17 cellular contexts compared by ENCODE assay signal in the genomic region with DNA sequence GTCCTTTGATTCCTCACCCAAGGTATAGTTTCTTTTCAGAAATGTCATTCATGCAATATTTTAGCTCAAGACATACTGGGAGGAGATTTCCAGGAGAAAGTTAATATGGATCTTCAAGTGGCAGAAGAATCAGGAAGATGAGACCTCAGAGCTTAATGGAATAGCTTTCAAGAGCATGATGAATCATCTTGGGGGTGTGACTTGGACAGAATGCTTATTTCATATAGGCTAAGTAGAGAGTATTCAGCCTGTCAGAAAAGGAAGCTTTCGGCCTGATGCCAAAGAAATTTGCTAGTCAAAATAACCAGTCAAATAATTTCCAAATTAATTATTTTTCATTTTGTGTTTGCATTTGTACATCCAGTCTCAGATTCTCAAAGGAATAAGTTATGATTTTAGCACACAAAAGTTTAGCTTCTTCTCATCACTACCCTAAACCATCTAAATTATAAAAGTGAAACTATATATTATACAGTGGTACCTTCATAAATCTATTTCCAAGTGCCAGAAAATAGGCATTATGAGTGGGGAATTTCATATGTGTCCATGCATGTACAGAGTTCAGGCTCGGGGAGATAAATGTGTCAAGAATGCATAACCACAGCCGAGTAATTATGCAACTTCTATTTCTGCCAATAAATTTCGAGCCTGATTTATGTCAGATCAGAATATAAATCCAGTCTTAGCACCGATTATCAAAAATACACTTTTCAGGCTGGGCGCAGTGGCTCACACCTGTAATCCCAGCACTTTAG. TPM values are rescaled to one million over a fixed set of nuclear protein-coding genes. Genes with fewer than 3 reads are reported as not detected.
DNase-seq lines count a peak whose midpoint lies in the region; ATAC-seq, FAIRE-seq and TF ChIP-seq lines count a peak whose summit lies in the region.
"Had no signal": no experiment of that assay in that cellular context is flagged by ENCODE, and none has a peak within 500 bp of the region (broad histone marks: within the 10 kb centered on the region; RNA-seq: fewer than 3 reads in every experiment).

No MANE protein-coding gene starts in this region.

- H3K9me3 ChIP-seq in mammary epithelial cell (replicated peaks; ENCODE audit: insufficient read depth, low read length) (no peaks in the 10 kb centered on the region), aorta (ENCODE audit: control insufficient read depth, low read length) (no peaks in the 10 kb centered on the region)
- no peaks in the 10 kb centered on the region for H3K9me3 ChIP-seq in CD8-positive, alpha-beta memory T cell (ENCODE audit: low read length)
- H3K9me3 ChIP-seq: right lobe of liver had no signal

- peak overlapping the region; percentile 62 for H3K4me2 ChIP-seq in mammary epithelial cell (ENCODE audit: insufficient read depth, low read depth, low read length)
- H3K4me2 ChIP-seq: hepatocyte had no signal

- H3K9ac ChIP-seq in mammary epithelial cell (ENCODE audit: insufficient read depth, low read length) = no peak overlapping the region

- no peak overlapping the region for H3K27ac Mint-ChIP-seq in CD8-positive, alpha-beta memory T cell
- H3K27ac Mint-ChIP-seq: activated CD4-positive, alpha-beta T cell treated with anti-CD3 and anti-CD28 coated beads, Interleukin-2, amount 10 ng/mL, durations not matched to agents 7 days and 5 days; nephron; stimulated activated naive CD8-positive, alpha-beta T cell treated with anti-CD3 and anti-CD28 coated beads, Interleukin-15, Interleukin-2, amounts not matched to agents 100 ng/mL and 50 ng/mL, for 24 hours had no signal

- H3K79me2 ChIP-seq in mammary epithelial cell (ENCODE audit: insufficient read depth, low read length) = no peaks in the 10 kb centered on the region
- H3K79me2 ChIP-seq: hepatocyte had no signal

- TF ChIP-seq POLR2A in GM12891 (IDR thresholded peaks at IDR 0.05; ENCODE audit: low read depth, low read length) = no peak

- DNase-seq in Daoy (ENCODE audit: low read depth) (peak; percentile 72), NCI-H446 treated with DMSO at 0.1 percent for 48 hours (lab: John Stamatoyannopoulos, UW) (peak; percentile 14), mammary epithelial cell (peak; percentile 62), hepatic stellate cell (ENCODE audit: low spot score) (peak; percentile 35), GM12891 (ENCODE audit: insufficient read length, low spot score) (no peak), aorta (no peak)
- no peak for DNase-seq in CD8-positive, alpha-beta memory T cell
- DNase-seq: activated CD4-positive, alpha-beta T cell treated with anti-CD3 and anti-CD28 coated beads, Interleukin-2, amount 10 ng/mL, durations not matched to agents 7 days and 5 days; activated T-cell treated with anti-CD3 and anti-CD28 coated beads, Interleukin-2, amount 50 U/mL, for 48 hours; DND-41; effector CD8-positive, alpha-beta T cell; right lobe of liver; T-helper 2 cell had no signal

- H3K27me3 ChIP-seq in mammary epithelial cell (ENCODE audit: insufficient read depth, low read length) (no peaks in the 10 kb centered on the region), aorta (ENCODE audit: control insufficient read depth in 1 of 2, insufficient read depth in 2 of 2, low read length in 1 of 2) (no peaks in the 10 kb centered on the region)
- H3K27me3 ChIP-seq in CD8-positive, alpha-beta memory T cell (ENCODE audit: insufficient read depth, low read length, poor library complexity, severe bottlenecking) = no peaks in the 10 kb centered on the region
- H3K27me3 ChIP-seq: hepatocyte, right lobe of liver had no signal

- no peaks in the 10 kb centered on the region for H4K20me1 ChIP-seq in mammary epithelial cell (ENCODE audit: insufficient read depth, low read length)

- no peak overlapping the region for H3K4me3 Mint-ChIP-seq in CD8-positive, alpha-beta memory T cell
- H3K4me3 Mint-ChIP-seq: activated CD4-positive, alpha-beta T cell treated with anti-CD3 and anti-CD28 coated beads, Interleukin-2, amount 10 ng/mL, durations not matched to agents 7 days and 5 days; nephron; stimulated activated naive CD8-positive, alpha-beta T cell treated with anti-CD3 and anti-CD28 coated beads, Interleukin-15, Interleukin-2, amounts not matched to agents 100 ng/mL and 50 ng/mL, for 24 hours had no signal

- TF ChIP-seq CTCF in mammary epithelial cell (conservative IDR thresholded peaks at IDR 0.05 in 1 of 2, IDR thresholded peaks at IDR 0.05 in 1 of 2; ENCODE audit: extremely low read depth in 1 of 2, insufficient read depth in 1 of 2, low read depth in 1 of 2, low read length in 2 of 2) = no peak

- CTCF ChIA-PET in mammary epithelial cell (lab: Charles Lee; ENCODE audit: low non-redundant PET) = interaction anchor here (0.6 kb wide), 1 partner anchor 96 kb away, joined by 3 read pairs; no protein-coding TSS in a partner anchor
- CTCF ChIA-PET in CD8-positive, alpha-beta memory T cell (lab: Charles Lee) = interaction anchor here (6.0 kb wide), 1 partner anchor 119 kb away, joined by 52 read pairs; no protein-coding TSS in a partner anchor

- dilution Hi-C loops in mammary epithelial cell (cut with HindIII; ENCODE audit: low sequenced_read_pairs) = loop anchor here (5.0 kb wide), 1 partner anchor 35 kb away; no protein-coding TSS in a partner anchor

- FAIRE-seq in GM12891 (lab: Jason Lieb, UNC) = no peak

- no peaks in the 10 kb centered on the region for H3K36me3 ChIP-seq in mammary epithelial cell (ENCODE audit: insufficient read depth, low read length)
- H3K36me3 ChIP-seq in CD8-positive, alpha-beta memory T cell (ENCODE audit: insufficient read depth, low read length) = no peaks in the 10 kb centered on the region
- no peaks in the 10 kb centered on the region for H3K36me3 ChIP-seq in aorta (ENCODE audit: control insufficient read depth in 1 of 2, insufficient read depth in 2 of 2, low read length in 1 of 2)
- H3K36me3 ChIP-seq: right lobe of liver had no signal

- no peak overlapping the region for H2AFZ ChIP-seq in mammary epithelial cell (ENCODE audit: low read depth, low read length)
- H2AFZ ChIP-seq: hepatocyte had no signal

- POLR2A ChIA-PET in CD8-positive, alpha-beta memory T cell (lab: Charles Lee) = no interaction called here

- H3K27ac ChIP-seq in mammary epithelial cell (ENCODE audit: insufficient read depth, low read depth, low read length) = peak overlapping the region; percentile 41
- no peak overlapping the region for H3K27ac ChIP-seq in CD8-positive, alpha-beta memory T cell (ENCODE audit: low read depth, low read length)
- no peak overlapping the region for H3K27ac ChIP-seq in aorta (ENCODE audit: low read depth in 1 of 2, low read length in 2 of 2)
- H3K27ac ChIP-seq: hepatocyte, right lobe of liver had no signal

- H3K4me1 ChIP-seq in mammary epithelial cell (ENCODE audit: insufficient read depth, low read length) (peaks cover 17% of the 10 kb centered on the region), aorta (ENCODE audit: control insufficient read depth in 1 of 2, insufficient read depth in 2 of 2, low read length in 2 of 2) (peaks cover 0 to 2% of the 10 kb centered on the region in 2 donors)
- H3K4me1 ChIP-seq in CD8-positive, alpha-beta memory T cell (ENCODE audit: insufficient read depth, low read length) = no peaks in the 10 kb centered on the region
- H3K4me1 ChIP-seq: right lobe of liver had no signal

- ATAC-seq in GM21717 (IDR thresholded peaks at IDR 0.05; ENCODE audit: unreplicated experiment) (no peak), aorta (ENCODE audit: low FRiP score) (no peak)
- ATAC-seq: right lobe of liver had no signal

- H3K4me1 Mint-ChIP-seq in CD8-positive, alpha-beta memory T cell = no peaks in the 10 kb centered on the region
- H3K4me1 Mint-ChIP-seq: nephron had no signal

- H3K36me3 Mint-ChIP-seq in CD8-positive, alpha-beta memory T cell = no peaks in the 10 kb centered on the region

- H3K4me3 ChIP-seq in mammary epithelial cell (replicated peaks in 1 of 3; ENCODE audit: insufficient read depth in 1 of 3, low read depth in 2 of 3, low read length in 3 of 3) = no peak overlapping the region
- H3K4me3 ChIP-seq in CD8-positive, alpha-beta memory T cell (ENCODE audit: low read length) = no peak overlapping the region
- no peak overlapping the region for H3K4me3 ChIP-seq in aorta (ENCODE audit: low read length in 2 of 2)
- H3K4me3 ChIP-seq: hepatocyte, right lobe of liver had no signal

- in situ Hi-C loops in mammary epithelial cell (cut with MboI; ENCODE audit: low sequenced_read_pairs in 2 of 2) = no loop called here

- WGBS in mammary epithelial cell (ENCODE audit: low coverage, missing lambda C conversion rate) = 24% methylated on average over 6 of the region's 6 CpGs
- 38 to 52% methylated on average over 6 of the region's 6 CpGs for WGBS in aorta, 2 donors

- H3K9me3 Mint-ChIP-seq in CD8-positive, alpha-beta memory T cell = no peaks in the 10 kb centered on the region
- H3K9me3 Mint-ChIP-seq: activated CD4-positive, alpha-beta T cell treated with anti-CD3 and anti-CD28 coated beads, Interleukin-2, amount 10 ng/mL, durations not matched to agents 7 days and 5 days; stimulated activated naive CD8-positive, alpha-beta T cell treated with anti-CD3 and anti-CD28 coated beads, Interleukin-15, Interleukin-2, amounts not matched to agents 100 ng/mL and 50 ng/mL, for 24 hours had no signal

- peaks cover 0 to 2% of the 10 kb centered on the region in 2 donors for H3K27me3 Mint-ChIP-seq in CD8-positive, alpha-beta memory T cell
- H3K27me3 Mint-ChIP-seq: activated CD4-positive, alpha-beta T cell treated with anti-CD3 and anti-CD28 coated beads, Interleukin-2, amount 10 ng/mL, durations not matched to agents 7 days and 5 days; stimulated activated naive CD8-positive, alpha-beta T cell treated with anti-CD3 and anti-CD28 coated beads, Interleukin-15, Interleukin-2, amounts not matched to agents 100 ng/mL and 50 ng/mL, for 24 hours had no signal

- intact Hi-C loops in mammary epithelial cell (cut with micrococcal nuclease) = loop anchor here (1.0 kb wide), 1 partner anchor 27 kb away; a partner anchor contains a TSS
- intact Hi-C loops in aorta (cut with DNase I) = loop anchor here in 1 of 2 donors (5.0 kb wide), 1 partner anchor 60 kb away; no protein-coding TSS in a partner anchor

- BruUV-seq in mammary epithelial cell (replicated peaks; lab: Mats Ljungman, UMichigan) = no TSS peak

TF ChIP-seq in GM12891, 5 proteins besides CTCF, POLR2A, EP300 and RAD21:
- TF ChIP-seq POU2F2 (IDR thresholded peaks at IDR 0.05; ENCODE audit: low read depth, low read length) = no peak
- TF ChIP-seq PAX5 (IDR thresholded peaks at IDR 0.05; ENCODE audit: insufficient read depth, low read length, severe bottlenecking) = no peak
- TF ChIP-seq SPI1 (IDR thresholded peaks at IDR 0.05; ENCODE audit: low read depth, low read length) = no peak
- no peak for TF ChIP-seq TAF1 (IDR thresholded peaks at IDR 0.05; ENCODE audit: low read depth, low read length)
- TF ChIP-seq POLR2AphosphoS5 (IDR thresholded peaks at IDR 0.05; ENCODE audit: low read depth, low read length) = no peak

RNA-seq across cellular contexts. Expression of a gene that starts 27.3 kb away (rescaled TPM):
- 284 and 285 TPM in 2 replicates for total RNA-seq in Daoy (2014; rRNA removed; shearing (Covaris generic))
- 100 to 1,000 TPM; 251 to 445 TPM for total RNA-seq in mammary epithelial cell
- 151 TPM for polyA plus RNA-seq in mammary epithelial cell
- 182 TPM for polyA minus RNA-seq in mammary epithelial cell
- 1.2 TPM for polyA plus RNA-seq in GM12891 (2012; ENCODE audit: low read depth, missing spikeins)
- 1 to 10 TPM; 3.1 to 3.3 TPM for total RNA-seq in CD8-positive, alpha-beta memory T cell
- not detected for polyA plus RNA-seq in CD8-positive, alpha-beta memory T cell
- total RNA-seq in aorta = 1,000 to 10,000 TPM; 1,102 to 1,700 TPM
- polyA plus RNA-seq in aorta = 1,000 to 10,000 TPM in 1 of 2 donors, 100 to 1,000 TPM in 1; 658 to 1,235 TPM

Comparison
In these comparisons a context has a peak if more than half of its experiments do, and no peak if none do; other contexts are left out.
1. DNase-seq: peak in Daoy (single experiment), NCI-H446 treated with DMSO at 0.1 percent for 48 hours (single experiment), mammary epithelial cell (single experiment) and hepatic stellate cell (single experiment); none in GM12891 (single experiment), CD8-positive, alpha-beta memory T cell (0 of 5) and aorta (0 of 2).
2. RNA of a gene that starts 27.3 kb away (total RNA-seq): 1,102 to 1,700 TPM in aorta, 251 to 445 TPM in mammary epithelial cell and 284 to 285 TPM in Daoy; 3.1 to 3.3 TPM in CD8-positive, alpha-beta memory T cell; every median in the first group is over 10 times any median in the second.